19 cellular contexts compared by ENCODE assay signal in the genomic region with DNA sequence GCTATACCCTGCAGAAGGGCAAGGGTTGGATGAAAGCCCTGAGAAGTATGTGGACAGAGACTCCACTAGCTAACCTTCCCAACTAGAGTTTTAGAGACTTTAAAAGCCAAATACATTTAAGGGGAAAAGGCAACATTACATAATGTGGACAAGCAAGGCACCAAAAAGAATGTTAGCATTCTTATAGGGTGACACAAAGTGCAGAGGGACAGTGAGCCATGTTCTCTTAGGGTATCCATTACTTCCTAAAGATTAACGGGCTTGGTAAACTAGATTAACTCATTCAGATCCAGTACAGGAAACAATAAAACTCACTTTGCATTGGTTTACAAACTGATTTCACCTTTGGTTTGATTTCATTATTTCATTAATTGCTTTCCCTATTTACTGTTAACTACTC.
DNase-seq lines count a peak whose midpoint lies in the region; TF ChIP-seq lines count a peak whose summit lies in the region.
"Had no signal": no experiment of that assay in that cellular context is flagged by ENCODE, and none has a peak within 500 bp of the region (broad histone marks: within the 10 kb centered on the region; RNA-seq: fewer than 3 reads in every experiment).

No MANE protein-coding gene starts in this region.

- no peak overlapping the region for H3K9ac ChIP-seq in GM23248

- no peak overlapping the region for H3K27ac ChIP-seq in GM23248
- peak overlapping the region; percentile 30 for H3K27ac ChIP-seq in epithelial cell of prostate
- H3K27ac ChIP-seq: HL-60 had no signal

- H3K4me1 ChIP-seq in GM23248 (ENCODE audit: insufficient read depth), result peaks cover 14% of the 10 kb centered on the region; the same call in 1 of the 2 replicates

- H3K4me3 Mint-ChIP-seq in nephron, result no peak overlapping the region
- H3K4me3 Mint-ChIP-seq: CD4-positive, CD25-positive, alpha-beta regulatory T cell had no signal

- H3K4me1 Mint-ChIP-seq in nephron, result peaks cover 23% of the 10 kb centered on the region
- H3K4me1 Mint-ChIP-seq: CD4-positive, CD25-positive, alpha-beta regulatory T cell had no signal

- H3K9me3 Mint-ChIP-seq in nephron, result no peaks in the 10 kb centered on the region

- no peak overlapping the region for H3K4me3 ChIP-seq in GM23248

- H3K27ac Mint-ChIP-seq in nephron, result peak overlapping the region in 2 of 3 experiments; percentile 13 to 49
- H3K27ac Mint-ChIP-seq: CD4-positive, CD25-positive, alpha-beta regulatory T cell had no signal

- no peak overlapping the region for H3K4me2 ChIP-seq in GM23248 (ENCODE audit: unreplicated experiment)

- H3K9me2 ChIP-seq in GM23248 (ENCODE audit: insufficient read depth), result no peaks in the 10 kb centered on the region

- 0 to 6% methylated on average over 1 of the region's 1 CpG for WGBS in GM23248 (ENCODE audit: low coverage in 1 of 2, low lambda C conversion rate in 2 of 2, missing lambda C conversion rate in 2 of 2), 2 experiments

- no peak overlapping the region for H2AFZ ChIP-seq in GM23248

- no peaks in the 10 kb centered on the region for H3K36me3 Mint-ChIP-seq in nephron (ENCODE audit: low read depth)
- H3K36me3 Mint-ChIP-seq: CD4-positive, CD25-positive, alpha-beta regulatory T cell had no signal

- no peak for TF ChIP-seq CTCF in nephron (IDR thresholded peaks at IDR 0.05; ENCODE audit: unreplicated experiment in 3 of 3)

- in situ Hi-C loops in GM23248 (cut with MboI), result no loop called here

- H3K9me3 ChIP-seq in GM23248 (ENCODE audit: low read depth), result no peaks in the 10 kb centered on the region

- no peaks in the 10 kb centered on the region for H3K36me3 ChIP-seq in GM23248 (ENCODE audit: low read depth)

- DNase-seq in GM23248 (peak; percentile 14), epithelial cell of prostate (ENCODE audit: low read depth, low spot score) (no peak), NOMO-1 treated with DMSO at 0.1 percent for 48 hours (lab: John Stamatoyannopoulos, UW; ENCODE audit: unreplicated experiment) (no peak), DMS53 (lab: John Stamatoyannopoulos, UW) (no peak), NCI-H2081 (lab: John Stamatoyannopoulos, UW) (no peak), SKM-1 (lab: John Stamatoyannopoulos, UW; ENCODE audit: unreplicated experiment) (no peak)
- DNase-seq: CD4-positive, CD25-positive, alpha-beta regulatory T cell; DMS79; H7; KG1; NCI-H1092 treated with DMSO at 0.1 percent for 48 hours; NCI-H146; NCI-H2029 treated with DMSO at 0.1 percent for 48 hours; NCI-H2171 treated with DMSO at 0.1 percent for 48 hours; NCI-H526; SHP77; SW 1271 had no signal

- no peaks in the 10 kb centered on the region for H3K79me2 ChIP-seq in GM23248 (ENCODE audit: insufficient read depth)

- H4K20me1 ChIP-seq in GM23248 (ENCODE audit: insufficient read depth), result no peaks in the 10 kb centered on the region

- H3K27me3 Mint-ChIP-seq in nephron (ENCODE audit: low read depth), result peaks cover 3% of the 10 kb centered on the region
- H3K27me3 Mint-ChIP-seq: CD4-positive, CD25-positive, alpha-beta regulatory T cell had no signal

- no peaks in the 10 kb centered on the region for H3K27me3 ChIP-seq in GM23248 (replicated peaks; ENCODE audit: insufficient read depth)

- 0 out of 2 replicates have a peak, but pooled peaks cover 8% of the 10 kb centered on the region for H3F3A ChIP-seq in GM23248 (ENCODE audit: insufficient read depth)
